17 cellular contexts compared by ENCODE assay signal in genomic region chr4:173652283-173652931, GRCh38.
"Had no signal": no experiment of that assay in that cellular context is flagged by ENCODE, and none has a peak within 500 bp of the region (broad histone marks: within the 10 kb centered on the region; RNA-seq: fewer than 3 reads in every experiment).

No MANE protein-coding gene starts in this region.

- DNase-seq: activated CD4-positive, alpha-beta T cell treated with anti-CD3 and anti-CD28 coated beads, Interleukin-2, amount 10 ng/mL, durations not matched to agents 7 days and 5 days; activated CD8-positive, alpha-beta memory T cell treated with anti-CD3 and anti-CD28 coated beads for 24 hours; activated gamma-delta T cell treated with Interleukin-2 at 50 U/mL for 16 hours; amniotic stem cell; foreskin fibroblast; glutamatergic neuron; immature natural killer cell; lower lobe of right lung; naive B cell; ovary; stimulated activated CD4-positive, alpha-beta T cell treated with anti-CD3 and anti-CD28 coated beads, Interleukin-15, amount 100 ng/mL, for 24 hours; stimulated activated CD4-positive, alpha-beta T cell treated with anti-CD3 and anti-CD28 coated beads, Interleukin-4, amount 100 ng/mL, for 1 hour; stimulated activated CD8-positive, alpha-beta memory T cell treated with anti-CD3 and anti-CD28 coated beads, Interleukin-4, amount 100 ng/mL, for 48 hours; testis had no signal

- ATAC-seq: esophagus mucosa, lower lobe of right lung had no signal

- H3K9me3 ChIP-seq: lower lobe of right lung, ovary, testis had no signal

- H3K36me3 ChIP-seq: lower lobe of right lung, neural progenitor cell, ovary had no signal

- H3K27me3 ChIP-seq: neural progenitor cell, ovary, testis had no signal

- H3K9ac ChIP-seq: neural progenitor cell had no signal

- H3K27ac ChIP-seq: coronary artery, lower lobe of right lung, neural progenitor cell, ovary, testis had no signal

- H3K4me1 ChIP-seq: lower lobe of right lung, neural progenitor cell, testis had no signal

- H3K4me3 ChIP-seq: coronary artery, lower lobe of right lung, neural progenitor cell, ovary, testis had no signal
